ENCODE assay signal across 8 cellular contexts in genomic region chr5:150175536-150175935, GRCh38. TPM values are rescaled to one million over a fixed set of nuclear protein-coding genes. Genes with fewer than 3 reads are reported as not detected.
A peak's percentile ranks its signal among the peaks of the same experiment; 100 is the strongest.
DNase-seq lines count a peak whose midpoint lies in the region; ATAC-seq and TF ChIP-seq lines count a peak whose summit lies in the region.
"Had no signal": no experiment of that assay in that cellular context is flagged by ENCODE, and none has a peak within 500 bp of the region (broad histone marks: within the 10 kb centered on the region; RNA-seq: fewer than 3 reads in every experiment).

No MANE protein-coding gene starts in this region.

- TF ChIP-seq CTCF in endodermal cell (conservative IDR thresholded peaks at IDR 0.05) (peak; percentile 91), smooth muscle cell (IDR thresholded peaks at IDR 0.05; ENCODE audit: borderline replicate concordance, insufficient read depth, poor library complexity, severe bottlenecking) (peak; percentile 40)

- H3K36me3 ChIP-seq in endodermal cell (ENCODE audit: control insufficient read depth, insufficient read depth, low read length), result no peaks in the 10 kb centered on the region
- no peaks in the 10 kb centered on the region for H3K36me3 ChIP-seq in smooth muscle cell (ENCODE audit: low read depth)

- no peak overlapping the region for H3K4me3 ChIP-seq in endodermal cell (ENCODE audit: low read length)
- H3K4me3 ChIP-seq in smooth muscle cell, result no peak overlapping the region

- peaks cover 3% of the 10 kb centered on the region for H3K4me1 ChIP-seq in endodermal cell (ENCODE audit: control insufficient read depth, insufficient read depth, low read length)
- H3K4me1 ChIP-seq in smooth muscle cell (ENCODE audit: low read depth), result no peaks in the 10 kb centered on the region

- no peaks in the 10 kb centered on the region for H3F3A ChIP-seq in smooth muscle cell (ENCODE audit: low read depth)

- WGBS in endodermal cell (ENCODE audit: insufficient coverage in 1 of 2, insufficient read length in 1 of 2), 2 experiments, result 44 to 57% methylated on average over 4 to 5 of the region's 5 CpGs
- WGBS in smooth muscle cell (ENCODE audit: low lambda C conversion rate), result 62% methylated on average over 5 of the region's 5 CpGs

- H3K4me3 Mint-ChIP-seq in endodermal cell, result no peak overlapping the region

- no peak overlapping the region for H3K27ac ChIP-seq in endodermal cell (ENCODE audit: low read depth, low read length)
- no peak overlapping the region for H3K27ac ChIP-seq in smooth muscle cell (ENCODE audit: low read depth)

- no peak overlapping the region for H3K27ac Mint-ChIP-seq in endodermal cell

- no peak overlapping the region for H3K9ac ChIP-seq in endodermal cell (ENCODE audit: extremely low read depth, low read length, poor library complexity, severe bottlenecking)
- H3K9ac ChIP-seq in smooth muscle cell (ENCODE audit: low read depth), result no peak overlapping the region

- no peak overlapping the region for H3K4me2 ChIP-seq in smooth muscle cell

- no peaks in the 10 kb centered on the region for H3K9me3 Mint-ChIP-seq in endodermal cell

- H3K27me3 ChIP-seq in endodermal cell (ENCODE audit: control insufficient read depth, insufficient read depth, low read length, poor library complexity, severe bottlenecking) (peaks cover 14% of the 10 kb centered on the region), smooth muscle cell (ENCODE audit: low read depth) (no peaks in the 10 kb centered on the region)

- H4K20me1 ChIP-seq in smooth muscle cell (ENCODE audit: low read depth), result no peaks in the 10 kb centered on the region

- no peaks in the 10 kb centered on the region for H3K36me3 Mint-ChIP-seq in endodermal cell (ENCODE audit: low read depth)

- no peak overlapping the region for H2AFZ ChIP-seq in smooth muscle cell (ENCODE audit: low read depth)

- peak; percentile 49 for ATAC-seq in GM18868 (IDR thresholded peaks at IDR 0.05; ENCODE audit: unreplicated experiment)
- ATAC-seq in HG02970 (IDR thresholded peaks at IDR 0.05; ENCODE audit: low FRiP score, unreplicated experiment), result no peak
- ATAC-seq in HG02759 (IDR thresholded peaks at IDR 0.05; ENCODE audit: unreplicated experiment), result no peak

- peaks cover 19% of the 10 kb centered on the region for H3K4me1 Mint-ChIP-seq in endodermal cell

- H3K9me3 ChIP-seq in endodermal cell (ENCODE audit: control insufficient read depth, low read length) (no peaks in the 10 kb centered on the region), smooth muscle cell (replicated peaks; ENCODE audit: low read depth) (no peaks in the 10 kb centered on the region)

- peaks cover 62% of the 10 kb centered on the region for H3K27me3 Mint-ChIP-seq in endodermal cell (ENCODE audit: insufficient read depth)

- no peaks in the 10 kb centered on the region for H3K79me2 ChIP-seq in smooth muscle cell (ENCODE audit: low read depth)

- DNase-seq in MV-4-11 (lab: John Stamatoyannopoulos, UW) (peak; percentile 6), endodermal cell (peak; percentile 88), smooth muscle cell (lab: John Stamatoyannopoulos, UW; ENCODE audit: unreplicated experiment) (no peak), COLO668 (lab: John Stamatoyannopoulos, UW; ENCODE audit: unreplicated experiment) (no peak)
- DNase-seq: activated CD4-positive, alpha-beta T cell treated with anti-CD3 and anti-CD28 coated beads, Interleukin-2, amount 50 U/mL, for 4 hours had no signal

RNA-seq across cellular contexts. Expression of gene CDX1, which starts 9.0 kb away (rescaled TPM):
- total RNA-seq in endodermal cell (not detected), smooth muscle cell (1.4 and 3.9 TPM in 2 replicates)
- 0.28 TPM for polyA plus RNA-seq in endodermal cell (2013, experiment 1 of 2)
- polyA plus RNA-seq in endodermal cell (2013, experiment 2 of 2), result 0.33 TPM
- polyA plus RNA-seq in smooth muscle cell, result 5.0 and 8.5 TPM in 2 replicates

RNA-seq across cellular contexts. Expression of gene SLC6A7, which starts 14.3 kb away (rescaled TPM):
- not detected for total RNA-seq in endodermal cell
- not detected for polyA plus RNA-seq in endodermal cell (2013, experiment 1 of 2)
- 0.08 TPM for polyA plus RNA-seq in endodermal cell (2013, experiment 2 of 2)
- total RNA-seq in smooth muscle cell, result not detected in 2 replicates
- 0.10 TPM in 1 of 2 replicates, not detected in the other for polyA plus RNA-seq in smooth muscle cell

RNA-seq across cellular contexts. Expression of gene PDGFRB, which starts 19.9 kb away (rescaled TPM):
- 1 to 10 TPM; 4.1 to 6.5 TPM for total RNA-seq in endodermal cell
- 18.6 TPM for polyA plus RNA-seq in endodermal cell (2013, experiment 1 of 2)
- 22.1 TPM for polyA plus RNA-seq in endodermal cell (2013, experiment 2 of 2)
- total RNA-seq in smooth muscle cell, result 362 and 370 TPM in 2 replicates
- 390 and 522 TPM in 2 replicates for polyA plus RNA-seq in smooth muscle cell

Comparison
In these comparisons a context has a peak if more than half of its experiments do, and no peak if none do; other contexts are left out.
1. DNase-seq: peak in MV-4-11 (single experiment) and endodermal cell (single experiment); none in smooth muscle cell (single experiment) and COLO668 (single experiment).
2. RNA of gene PDGFRB, which starts 19.9 kb away (total RNA-seq): 362 to 370 TPM in smooth muscle cell; 4.1 to 6.5 TPM in endodermal cell; every median in the first group is over 10 times any median in the second.